Comparison of ENCODE assay signal across 8 cellular contexts in the genomic region with DNA sequence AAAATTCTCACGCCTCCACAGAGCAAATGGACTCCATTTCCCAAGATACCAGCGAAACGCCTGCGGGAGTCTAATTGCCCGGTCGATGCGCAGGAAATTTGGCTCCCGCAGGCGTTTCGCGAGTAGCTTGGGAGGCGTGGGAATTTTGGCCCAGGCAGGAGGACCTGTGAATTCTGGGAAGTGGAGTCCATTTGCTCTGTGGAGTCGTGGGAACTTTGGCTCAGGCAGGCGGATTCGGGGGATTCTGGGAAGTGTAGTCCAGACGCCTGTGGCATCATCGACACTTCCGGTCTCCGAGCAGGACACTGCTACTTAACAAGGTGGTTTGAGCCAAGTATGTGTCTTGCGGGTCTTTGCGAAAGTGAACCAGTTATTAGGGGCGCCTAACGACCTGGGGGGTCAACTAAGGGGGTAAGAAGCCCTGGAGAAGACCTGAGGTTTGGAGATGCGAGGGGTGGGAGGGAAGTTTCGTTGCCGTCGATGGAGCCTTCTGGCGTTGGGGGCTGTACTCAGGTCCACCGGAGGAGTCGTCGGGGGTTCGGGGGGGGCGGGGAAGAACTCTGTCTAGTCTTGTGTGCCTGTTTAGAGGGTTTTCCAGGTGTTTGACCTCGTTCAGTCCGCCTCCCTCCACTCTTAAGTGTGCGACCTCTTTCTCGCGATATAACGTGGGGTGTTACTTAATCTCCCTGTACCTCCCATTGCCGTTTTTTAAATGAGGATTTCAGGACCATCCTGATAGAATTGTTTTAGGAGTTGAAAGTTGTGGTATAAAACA. TPM values are rescaled to one million over a fixed set of nuclear protein-coding genes. Genes with fewer than 3 reads are reported as not detected.
DNase-seq lines count a peak whose midpoint lies in the region; ATAC-seq and TF ChIP-seq lines count a peak whose summit lies in the region.

A gene (plus strand): TSS at position 277 of the 775 bp plus-strand sequence. CDS start 4,356 bp downstream, outside the sequence.

- CTCF ChIA-PET in Panc1 (lab: Charles Lee) = no interaction called here

- in situ Hi-C loops in Panc1 (cut with HindIII; ENCODE audit: low pct_unique_long_range_greater_than_20kb, low sequenced_read_pairs) = no loop called here

- peaks cover 0 to 11% of the 10 kb centered on the region in 2 donors for H3K9me3 Mint-ChIP-seq in activated T-cell treated with anti-CD3 and anti-CD28 coated beads, Interleukin-2, amount 50 U/mL, for 72 hours

- peak within 1 kb of the TSS; percentile 77 for H3K9ac ChIP-seq in HUES6 (ENCODE audit: low read length)

- no TSS peak for BruUV-seq in Panc1 (replicated peaks; lab: Mats Ljungman, UMichigan)

- DNase-seq in CD1c-positive myeloid dendritic cell (ENCODE audit: extremely low spot score) (peak; percentile 95), Panc1 (ENCODE audit: low read depth, low spot score) (peak; percentile 78), fibroblast of gingiva (ENCODE audit: low read depth) (peak; percentile 96)
- DNase-seq in activated T-cell treated with anti-CD3 and anti-CD28 coated beads, Interleukin-2, amount 50 U/mL, for 72 hours = peak; percentile 69 to 72
- peak; percentile 78 for DNase-seq in stimulated activated CD8-positive, alpha-beta memory T cell treated with anti-CD3 and anti-CD28 coated beads, Interleukin-4, amount 100 ng/mL, for 48 hours

- H3K4me1 Mint-ChIP-seq in activated T-cell treated with anti-CD3 and anti-CD28 coated beads, Interleukin-2, amount 50 U/mL, for 72 hours (ENCODE audit: low read depth) = peaks cover 10% of the 10 kb centered on the region

- TF ChIP-seq CTCF in Panc1 (IDR thresholded peaks at IDR 0.05) = no peak

- intact Hi-C loops in Panc1 (cut with micrococcal nuclease; ENCODE audit: unreplicated experiment) = no loop called here

- H3K27me3 ChIP-seq in HUES6 (ENCODE audit: control insufficient read depth, insufficient read depth, low read length) = no peaks in the 10 kb centered on the region
- H3K27me3 ChIP-seq in Panc1 (ENCODE audit: control insufficient read depth, insufficient read depth, low read length) = no peaks in the 10 kb centered on the region
- no peaks in the 10 kb centered on the region for H3K27me3 ChIP-seq in muscle layer of duodenum (ENCODE audit: low read depth, low read length)

- POLR2A ChIA-PET in Panc1 (lab: Charles Lee) = interaction anchor here (0.7 kb wide), 1 partner anchor 451 kb away, joined by 4 read pairs; no protein-coding TSS in a partner anchor

- no peaks in the 10 kb centered on the region for H3K27me3 Mint-ChIP-seq in activated T-cell treated with anti-CD3 and anti-CD28 coated beads, Interleukin-2, amount 50 U/mL, for 72 hours (ENCODE audit: low read depth)

- no peaks in the 10 kb centered on the region for H3K4me1 ChIP-seq in HUES6 (ENCODE audit: control insufficient read depth, insufficient read depth, low read length)
- H3K4me1 ChIP-seq in Panc1 (ENCODE audit: control insufficient read depth, insufficient read depth, low read length) = no peaks in the 10 kb centered on the region
- peaks cover 0 to 10% of the 10 kb centered on the region in 2 donors for H3K4me1 ChIP-seq in muscle layer of duodenum (ENCODE audit: control insufficient read depth in 1 of 2, insufficient read depth in 2 of 2, low read length in 2 of 2)

- ATAC-seq in GM21367 (IDR thresholded peaks at IDR 0.05; ENCODE audit: unreplicated experiment) (peak; percentile 79), Panc1 (peak; percentile 100)
- peak; percentile 95 to 98 for ATAC-seq in activated T-cell treated with anti-CD3 and anti-CD28 coated beads, Interleukin-2, amount 50 U/mL, for 72 hours (replicated peaks in 1 of 2)

- H3K4me3 Mint-ChIP-seq in activated T-cell treated with anti-CD3 and anti-CD28 coated beads, Interleukin-2, amount 50 U/mL, for 72 hours = peak within 1 kb of the TSS; percentile 91 to 94

- peak within 1 kb of the TSS; percentile 91 for H3K27ac Mint-ChIP-seq in activated T-cell treated with anti-CD3 and anti-CD28 coated beads, Interleukin-2, amount 50 U/mL, for 72 hours

- H3K9me3 ChIP-seq in HUES6 (ENCODE audit: control insufficient read depth, insufficient read depth, low read depth, low read length) (peaks cover 2% of the 10 kb centered on the region; the same call in 1 of the 2 replicates), Panc1 (ENCODE audit: control insufficient read depth, insufficient read depth, low read depth, low read length) (peaks cover 4% of the 10 kb centered on the region; the same call in 1 of the 2 replicates), muscle layer of duodenum (ENCODE audit: control insufficient read depth in 1 of 2, low read length in 2 of 2) (peaks cover 5 to 27% of the 10 kb centered on the region in 2 donors)

- H3K27ac ChIP-seq in HUES6 (ENCODE audit: low read depth, low read length) = no peak within 1 kb of the TSS
- peak within 1 kb of the TSS; percentile 78 for H3K27ac ChIP-seq in Panc1 (ENCODE audit: low read length)
- peak within 1 kb of the TSS; percentile 69 for H3K27ac ChIP-seq in muscle layer of duodenum (ENCODE audit: low read length)

- H3K36me3 ChIP-seq in HUES6 (ENCODE audit: control insufficient read depth, insufficient read depth, low read length) (0 out of 2 replicates have a peak, but pooled peaks cover 2% of the 10 kb centered on the region), Panc1 (ENCODE audit: control insufficient read depth, insufficient read depth, low read length) (no peaks in the 10 kb centered on the region), muscle layer of duodenum (ENCODE audit: control insufficient read depth in 1 of 2, insufficient read depth in 2 of 2, low read length in 2 of 2) (peaks cover 3 to 11% of the 10 kb centered on the region in 2 donors)

- peak within 1 kb of the TSS; percentile 93 for H3K4me3 ChIP-seq in HUES6 (ENCODE audit: low read depth, low read length)
- H3K4me3 ChIP-seq in Panc1 (ENCODE audit: low read depth in 2 of 2, low read length in 2 of 2) = peak within 1 kb of the TSS; percentile 65 to 82
- H3K4me3 ChIP-seq in muscle layer of duodenum (ENCODE audit: low read depth in 1 of 2, low read length in 2 of 2) = peak within 1 kb of the TSS; percentile 83 to 85

- H3K36me3 Mint-ChIP-seq in activated T-cell treated with anti-CD3 and anti-CD28 coated beads, Interleukin-2, amount 50 U/mL, for 72 hours (ENCODE audit: insufficient read depth in 2 of 2) = peaks cover 9 to 10% of the 10 kb centered on the region in 2 donors

RNA-seq across cellular contexts. Expression of the gene that starts here (rescaled TPM):
- 5.0 TPM for total RNA-seq in Panc1 (2021; ENCODE audit: unreplicated experiment)
- 3.3 TPM for polyA plus RNA-seq in Panc1 (2012; ENCODE audit: insufficient read length)
- 1 to 10 TPM; 6.0 to 7.5 TPM for total RNA-seq in activated T-cell treated with anti-CD3 and anti-CD28 coated beads, Interleukin-2, amount 50 U/mL, for 72 hours
